In genomic region chr1:206612129-206612876, GRCh38 we compare ENCODE assay signal across 1 cellular context.
TF ChIP-seq lines count a peak whose summit lies in the region.

TSS of gene EIF2D (minus strand) at chr1:206612465. CDS start at chr1:206612342, 123 bp downstream.

TF ChIP-seq in HepG2, 621 proteins besides CTCF, POLR2A, EP300 and RAD21 (continued from another document and continues in another):
- TF ChIP-seq KIAA2018 (CRISPR knock-in tag; IDR thresholded peaks at IDR 0.05; ENCODE audit: borderline replicate concordance): peak; percentile 57; the same call in 1 of the 2 replicates
- TF ChIP-seq TEF (CRISPR knock-in tag; IDR thresholded peaks at IDR 0.05): peak; percentile 57; the same call in 1 of the 2 replicates
- TF ChIP-seq MAFK (conservative IDR thresholded peaks at IDR 0.05 in 1 of 2, IDR thresholded peaks at IDR 0.05 in 1 of 2; ENCODE audit: low read length in 2 of 2): no peak
- TF ChIP-seq REXO4 (CRISPR knock-in tag; IDR thresholded peaks at IDR 0.05; ENCODE audit: borderline replicate concordance): no peak
- 0 out of 2 replicates have a peak, but pooled peaks have one; percentile 34 for TF ChIP-seq ZNF7 (CRISPR knock-in tag; IDR thresholded peaks at IDR 0.05)
- TF ChIP-seq SRSF9 (IDR thresholded peaks at IDR 0.05; ENCODE audit: borderline replicate concordance, insufficient read depth, low read depth, low read length, poor library complexity, severe bottlenecking): no peak
- peak; percentile 95 for TF ChIP-seq ZNF639 (CRISPR knock-in tag; conservative IDR thresholded peaks at IDR 0.05)
- TF ChIP-seq KLF15 (CRISPR knock-in tag; IDR thresholded peaks at IDR 0.05; ENCODE audit: borderline replicate concordance): no peak; the same call in 1 of the 2 replicates
- no peak; the same call in 1 of the 2 replicates for TF ChIP-seq MEF2D (CRISPR knock-in tag; IDR thresholded peaks at IDR 0.05)
- no peak for TF ChIP-seq ZNF382 (CRISPR knock-in tag; IDR thresholded peaks at IDR 0.05; ENCODE audit: borderline replicate concordance)
- TF ChIP-seq MED8 (CRISPR knock-in tag; IDR thresholded peaks at IDR 0.05; ENCODE audit: insufficient replicate concordance): peak; percentile 86
- TF ChIP-seq ZSCAN20 (CRISPR knock-in tag; IDR thresholded peaks at IDR 0.05; ENCODE audit: borderline replicate concordance): peak; percentile 88; the same call in 1 of the 2 replicates
- TF ChIP-seq REPIN1 (CRISPR knock-in tag; IDR thresholded peaks at IDR 0.05; ENCODE audit: borderline replicate concordance, low read depth): peak; percentile 99
- 0 out of 2 replicates have a peak, but pooled peaks have one; percentile 46 for TF ChIP-seq HMG20A (CRISPR knock-in tag; IDR thresholded peaks at IDR 0.05; ENCODE audit: borderline replicate concordance)
- TF ChIP-seq KDM2A (CRISPR knock-in tag; IDR thresholded peaks at IDR 0.05; ENCODE audit: borderline replicate concordance, low read depth): peak; percentile 97
- TF ChIP-seq ZMYM3 (CRISPR knock-in tag; IDR thresholded peaks at IDR 0.05): peak; percentile 85; the same call in 1 of the 2 replicates
- TF ChIP-seq ZFYVE20 (CRISPR knock-in tag; IDR thresholded peaks at IDR 0.05; ENCODE audit: borderline replicate concordance, low read depth): no peak
- peak; percentile 51; the same call in 1 of the 2 replicates for TF ChIP-seq CREB3 (CRISPR knock-in tag; IDR thresholded peaks at IDR 0.05)
- peak; percentile 87 for TF ChIP-seq ZBTB49 (CRISPR knock-in tag; IDR thresholded peaks at IDR 0.05; ENCODE audit: borderline replicate concordance)
- no peak for TF ChIP-seq NONO (IDR thresholded peaks at IDR 0.05)
- peak; percentile 99 for TF ChIP-seq NONO (CRISPR knock-in tag; conservative IDR thresholded peaks at IDR 0.05)
- TF ChIP-seq NFE2 (CRISPR knock-in tag; IDR thresholded peaks at IDR 0.05): 0 out of 2 replicates have a peak, but pooled peaks have one; percentile 7
- peak; percentile 75; the same call in 1 of the 2 replicates for TF ChIP-seq PBX3 (CRISPR knock-in tag; IDR thresholded peaks at IDR 0.05; ENCODE audit: borderline replicate concordance)
- TF ChIP-seq ZNF646 (CRISPR knock-in tag; IDR thresholded peaks at IDR 0.05): 0 out of 2 replicates have a peak, but pooled peaks have one; percentile 28
- TF ChIP-seq POLR2AphosphoS2 (IDR thresholded peaks at IDR 0.05; ENCODE audit: low read depth, low read length): no peak
- no peak for TF ChIP-seq MATR3 (CRISPR knock-in tag; IDR thresholded peaks at IDR 0.05)
- peak; percentile 85 for TF ChIP-seq NR2C2 (CRISPR knock-in tag; IDR thresholded peaks at IDR 0.05; ENCODE audit: borderline replicate concordance)
- peak; percentile 98 for TF ChIP-seq YEATS2 (CRISPR knock-in tag; IDR thresholded peaks at IDR 0.05; ENCODE audit: borderline replicate concordance)
- TF ChIP-seq SNAPC2 (CRISPR knock-in tag; IDR thresholded peaks at IDR 0.05): 0 out of 2 replicates have a peak, but pooled peaks have one; percentile 35
- TF ChIP-seq ZMAT3 (CRISPR knock-in tag; conservative IDR thresholded peaks at IDR 0.05): peak; percentile 96
